In genomic region chr10:28946479-28946878, GRCh38 we compare ENCODE assay signal across 20 cellular contexts.
DNase-seq lines count a peak whose midpoint lies in the region; ATAC-seq and TF ChIP-seq lines count a peak whose summit lies in the region.
"Had no signal": no experiment of that assay in that cellular context is flagged by ENCODE, and none has a peak within 500 bp of the region (broad histone marks: within the 10 kb centered on the region; RNA-seq: fewer than 3 reads in every experiment).

No MANE protein-coding gene starts in this region.

- no peaks in the 10 kb centered on the region for H4K20me1 ChIP-seq in SK-N-SH (ENCODE audit: insufficient read depth)

- ATAC-seq in left cardiac atrium (peak; percentile 51 to 73), GM19328 (IDR thresholded peaks at IDR 0.05; ENCODE audit: unreplicated experiment) (no peak), GM18505 (IDR thresholded peaks at IDR 0.05; ENCODE audit: unreplicated experiment) (no peak)
- ATAC-seq: GM23338 had no signal

- WGBS in SK-N-SH (ENCODE audit: low lambda C conversion rate) = 37% methylated on average over 2 of the region's 2 CpGs

- no peaks in the 10 kb centered on the region for H3K79me2 ChIP-seq in SK-N-SH (ENCODE audit: insufficient read depth)

- H2AFZ ChIP-seq in SK-N-SH (ENCODE audit: low read depth) = no peak overlapping the region
- H2AFZ ChIP-seq: GM23338 had no signal

- H3K4me2 ChIP-seq in SK-N-SH = 0 out of 2 replicates have a peak overlapping the region, but pooled peaks have one; percentile 2
- H3K4me2 ChIP-seq: GM23338 had no signal

- H3K9ac ChIP-seq in SK-N-SH = no peak overlapping the region

- no peak for TF ChIP-seq RAD21 in SK-N-SH (IDR thresholded peaks at IDR 0.05; ENCODE audit: low read length)

- H3K27me3 ChIP-seq in left ventricle myocardium inferior (ENCODE audit: low read depth) = no peaks in the 10 kb centered on the region
- H3K27me3 ChIP-seq in SK-N-SH (ENCODE audit: insufficient read depth) = no peaks in the 10 kb centered on the region
- no peaks in the 10 kb centered on the region for H3K27me3 ChIP-seq in uterus
- H3K27me3 ChIP-seq: ovary, thyroid gland had no signal

- TF ChIP-seq CTCF in left ventricle myocardium inferior (IDR thresholded peaks at IDR 0.05; ENCODE audit: borderline replicate concordance) (no peak), SK-N-SH (IDR thresholded peaks at IDR 0.05) (no peak), uterus (IDR thresholded peaks at IDR 0.05) (no peak)

- no peak for DNase-seq in left cardiac atrium
- no peak for DNase-seq in left ventricle myocardium inferior
- DNase-seq in SK-N-SH = no peak
- peak; percentile 57 for DNase-seq in hepatic stellate cell (ENCODE audit: low spot score)
- no peak for DNase-seq in uterus
- no peak for DNase-seq in NCI-H748 treated with DMSO at 0.1 percent for 48 hours (lab: John Stamatoyannopoulos, UW)
- DNase-seq: activated CD8-positive, alpha-beta memory T cell treated with anti-CD3 and anti-CD28 coated beads, Interleukin-2, amount 50 U/mL, for 48 hours; CD8-positive, alpha-beta memory T cell; dermis blood vessel endothelial cell; erythroblast; hippocampal formation; NCI-H2029; NCI-H510A; T1000; thyroid gland had no signal

- H3K4me3 ChIP-seq in left ventricle myocardium inferior = no peak overlapping the region
- H3K4me3 ChIP-seq in SK-N-SH (ENCODE audit: low read depth in 2 of 2, low read length in 1 of 2) = no peak overlapping the region
- H3K4me3 ChIP-seq in uterus = no peak overlapping the region
- H3K4me3 ChIP-seq: GM23338, ovary, thyroid gland had no signal

- no peak for TF ChIP-seq POLR2A in uterus (IDR thresholded peaks at IDR 0.05)
- TF ChIP-seq POLR2A in GM18505 (IDR thresholded peaks at IDR 0.05; ENCODE audit: borderline replicate concordance, extremely low read depth, insufficient read depth, insufficient read length) = no peak

- intact Hi-C loops in left cardiac atrium (cut with DNase I) = no loop called here
- intact Hi-C loops in left ventricle myocardium inferior (cut with micrococcal nuclease) = no loop called here
- intact Hi-C loops in uterus (cut with DNase I; ENCODE audit: low total_unique reads) = no loop called here

- H3K27ac ChIP-seq in left ventricle myocardium inferior (replicated peaks) (no peak overlapping the region), SK-N-SH (ENCODE audit: low read depth in 2 of 2, low read length in 1 of 2) (peak overlapping the region in 1 of 2 experiments; percentile 59; a peak in 2 of 4 replicates), uterus (peak overlapping the region; percentile 2 to 51)
- H3K27ac ChIP-seq: 22Rv1, ovary, thyroid gland had no signal

- POLR2A ChIA-PET in SK-N-SH (lab: Yijun Ruan, JAX) = no interaction called here

- peaks cover 19% of the 10 kb centered on the region for H3K9me3 ChIP-seq in left ventricle myocardium inferior (replicated peaks)
- peaks cover 10% of the 10 kb centered on the region for H3K9me3 ChIP-seq in SK-N-SH
- H3K9me3 ChIP-seq in uterus = peaks cover 0 to 9% of the 10 kb centered on the region in 2 donors
- H3K9me3 ChIP-seq: ovary, thyroid gland had no signal

- TF ChIP-seq EP300 in SK-N-SH (IDR thresholded peaks at IDR 0.05; ENCODE audit: borderline replicate concordance in 1 of 2, low read depth in 1 of 2, low read length in 1 of 2) = no peak

- peaks cover 11% of the 10 kb centered on the region for H3F3A ChIP-seq in SK-N-SH (replicated peaks; ENCODE audit: insufficient read depth)

- no peaks in the 10 kb centered on the region for H3K9me2 ChIP-seq in SK-N-SH

- H3K4me1 ChIP-seq in left ventricle myocardium inferior = peaks cover 15% of the 10 kb centered on the region
- H3K4me1 ChIP-seq in SK-N-SH (ENCODE audit: control insufficient read depth in 1 of 2, insufficient read depth in 2 of 2, low read depth in 1 of 2, low read length in 1 of 2) = peaks cover 0 to 8% of the 10 kb centered on the region in 2 experiments; a peak in 1 of 4 replicates
- H3K4me1 ChIP-seq in uterus = peaks cover 0 to 6% of the 10 kb centered on the region in 2 donors
- H3K4me1 ChIP-seq: thyroid gland had no signal

- H3K36me3 ChIP-seq in left ventricle myocardium inferior (no peaks in the 10 kb centered on the region), SK-N-SH (replicated peaks in 1 of 2; ENCODE audit: control insufficient read depth in 1 of 2, insufficient read depth in 2 of 2, low read length in 1 of 2) (no peaks in the 10 kb centered on the region), uterus (no peaks in the 10 kb centered on the region)
- H3K36me3 ChIP-seq: ovary, thyroid gland had no signal

- CTCF ChIA-PET in SK-N-SH (lab: Yijun Ruan, JAX) = no interaction called here

TF ChIP-seq in SK-N-SH, 30 proteins besides CTCF, POLR2A, EP300 and RAD21:
- TF ChIP-seq TEAD4 (IDR thresholded peaks at IDR 0.05; ENCODE audit: borderline replicate concordance, insufficient read depth) (0 out of 2 replicates have a peak, but pooled peaks have one; percentile 10), NFIC (IDR thresholded peaks at IDR 0.05; ENCODE audit: borderline replicate concordance) (peak; percentile 20; the same call in 1 of the 2 replicates), TCF12 (IDR thresholded peaks at IDR 0.05) (peak; percentile 46; the same call in 1 of the 2 replicates), FOSL2 (IDR thresholded peaks at IDR 0.05; ENCODE audit: borderline replicate concordance, low read depth) (peak; percentile 48; the same call in 1 of the 2 replicates), MAX (IDR thresholded peaks at IDR 0.05; ENCODE audit: low read depth) (no peak), RXRA (IDR thresholded peaks at IDR 0.05; ENCODE audit: borderline replicate concordance, low read depth) (no peak), JUND (IDR thresholded peaks at IDR 0.05) (peak; percentile 38; the same call in 1 of the 2 replicates), PBX3 (IDR thresholded peaks at IDR 0.05) (peak; percentile 71)

Comparison
In these comparisons a context has a peak if more than half of its experiments do, and no peak if none do; other contexts are left out.
1. ATAC-seq: peak in left cardiac atrium (2 of 2); none in GM19328 (single experiment) and GM18505 (single experiment).